In genomic region chr17:77735341-77736206, GRCh38 we compare ENCODE assay signal across 9 cellular contexts.
DNase-seq lines count a peak whose midpoint lies in the region; ATAC-seq and TF ChIP-seq lines count a peak whose summit lies in the region.
"Had no signal": no experiment of that assay in that cellular context is flagged by ENCODE, and none has a peak within 500 bp of the region (broad histone marks: within the 10 kb centered on the region; RNA-seq: fewer than 3 reads in every experiment).

No MANE protein-coding gene starts in this region.

- in situ Hi-C loops in gastrocnemius medialis (cut with MboI; ENCODE audit: low sequenced_read_pairs in 4 of 4), result loop anchor here in 1 of 4 donors (25.0 kb wide), 1 partner anchor 698 kb away; no protein-coding TSS in a partner anchor
- in situ Hi-C loops in GM13977 (cut with MboI; ENCODE audit: low pct_unique_long_range_greater_than_20kb, low sequenced_read_pairs, unreplicated experiment), result no loop called here

- H3K27ac ChIP-seq in HEK293 (ENCODE audit: extremely low read depth, low read depth, low read length), result peak overlapping the region; percentile 89
- peak overlapping the region; percentile 57 to 74 (median 66) for H3K27ac ChIP-seq in gastrocnemius medialis
- H3K27ac ChIP-seq: right lobe of liver had no signal

- intact Hi-C loops in gastrocnemius medialis (cut with DNase I; ENCODE audit: low total_unique reads), result no loop called here

- TF ChIP-seq CTCF in HEK293 (tag by site-specific recombination; IDR thresholded peaks at IDR 0.05), result no peak
- no peak for TF ChIP-seq CTCF in gastrocnemius medialis (IDR thresholded peaks at IDR 0.05 in 4 of 5, conservative IDR thresholded peaks at IDR 0.05 in 1 of 5)
- TF ChIP-seq CTCF in GM13977 (IDR thresholded peaks at IDR 0.05; ENCODE audit: extremely low read depth, insufficient read depth, missing control alignments), result no peak

- peak; percentile 11 to 22 for ATAC-seq in gastrocnemius medialis
- ATAC-seq in GM18517 (IDR thresholded peaks at IDR 0.05; ENCODE audit: unreplicated experiment), result no peak
- ATAC-seq in GM19324 (IDR thresholded peaks at IDR 0.05; ENCODE audit: low FRiP score, unreplicated experiment), result no peak

- H3K36me3 ChIP-seq in HEK293 (ENCODE audit: control insufficient read depth in 2 of 2, insufficient read depth in 1 of 2, low read length in 2 of 2), result no peaks in the 10 kb centered on the region
- no peaks in the 10 kb centered on the region for H3K36me3 ChIP-seq in gastrocnemius medialis
- H3K36me3 ChIP-seq: right lobe of liver had no signal

- CTCF ChIA-PET in HEK293 (lab: Yijun Ruan, JAX), result interaction anchor here (0.6 to 2.1 kb wide), 2 partner anchors 192 to 252 kb away, joined by 3 to 6 read pairs; no protein-coding TSS in a partner anchor

- no peak overlapping the region for H3K4me3 ChIP-seq in HEK293 (ENCODE audit: low read depth, low read length)
- no peak overlapping the region for H3K4me3 ChIP-seq in gastrocnemius medialis
- H3K4me3 ChIP-seq: right lobe of liver had no signal

- peaks cover 18% of the 10 kb centered on the region for H3K4me1 ChIP-seq in HEK293 (ENCODE audit: control insufficient read depth, insufficient read depth, low read length)
- H3K4me1 ChIP-seq in gastrocnemius medialis, result peaks cover 27 to 28% of the 10 kb centered on the region in 2 donors
- H3K4me1 ChIP-seq: right lobe of liver had no signal

- TF ChIP-seq POLR2A in gastrocnemius medialis (IDR thresholded peaks at IDR 0.05), result no peak

- POLR2A ChIA-PET in HEK293 (lab: Yijun Ruan, JAX), result interaction anchor here (0.7 to 4.3 kb wide), 4 partner anchors 7 to 223 kb away, joined by 3 to 26 read pairs (median 3); partner anchors contain the start of gene TNRC6C

- H3K27me3 ChIP-seq in gastrocnemius medialis, result peaks cover 0 to 17% (median 17%) of the 10 kb centered on the region in 3 donors
- H3K27me3 ChIP-seq: right lobe of liver had no signal

- DNase-seq in NCI-H774 (lab: John Stamatoyannopoulos, UW) (peak; percentile 96), fibroblast of the conjunctiva (ENCODE audit: low read depth) (peak; percentile 49), gastrocnemius medialis (no peak), GM19238 (ENCODE audit: insufficient read length, low spot score) (no peak), GM13977 (ENCODE audit: low spot score) (no peak)

- H3K9me3 ChIP-seq in HEK293 (ENCODE audit: control insufficient read depth, insufficient read depth, low read depth, low read length), result no peaks in the 10 kb centered on the region; the same call in none of the 2 replicates
- H3K9me3 ChIP-seq in gastrocnemius medialis, result peaks cover 0 to 3% (median 0%) of the 10 kb centered on the region in 3 donors
- H3K9me3 ChIP-seq: right lobe of liver had no signal

TF ChIP-seq in HEK293, 187 proteins besides CTCF, POLR2A, EP300 and RAD21 (continues in another document):
- TF ChIP-seq GLIS1 (tag by site-specific recombination; IDR thresholded peaks at IDR 0.05), result peak; percentile 3; the same call in 1 of the 2 replicates
- peak; percentile 76 for TF ChIP-seq SP2 (tag by site-specific recombination; IDR thresholded peaks at IDR 0.05)
- no peak for TF ChIP-seq REPIN1 (tag by site-specific recombination; IDR thresholded peaks at IDR 0.05; ENCODE audit: low read depth)
- TF ChIP-seq ZNF585B (tag by site-specific recombination; IDR thresholded peaks at IDR 0.05), result no peak
- peak; percentile 70 for TF ChIP-seq PRDM10 (tag by site-specific recombination; IDR thresholded peaks at IDR 0.05)
- TF ChIP-seq KLF17 (tag by site-specific recombination; IDR thresholded peaks at IDR 0.05), result peak; percentile 71; the same call in 1 of the 2 replicates
- TF ChIP-seq GLIS2 (tag by site-specific recombination; IDR thresholded peaks at IDR 0.05), result peak; percentile 11
- no peak for TF ChIP-seq KLF9 (tag by site-specific recombination; IDR thresholded peaks at IDR 0.05; ENCODE audit: low read depth)
- TF ChIP-seq ZNF600 (tag by site-specific recombination; IDR thresholded peaks at IDR 0.05), result peak; percentile 59; the same call in 1 of the 2 replicates
- TF ChIP-seq ZBTB48 (tag by site-specific recombination; IDR thresholded peaks at IDR 0.05), result peak; percentile 76; the same call in 1 of the 2 replicates
- peak; percentile 33 for TF ChIP-seq SP3 (tag by site-specific recombination; IDR thresholded peaks at IDR 0.05)
- peak; percentile 61 for TF ChIP-seq ZFHX2 (tag by site-specific recombination; conservative IDR thresholded peaks at IDR 0.05)
- TF ChIP-seq PRDM6 (tag by site-specific recombination; IDR thresholded peaks at IDR 0.05), result no peak
- TF ChIP-seq WT1 (tag by site-specific recombination; IDR thresholded peaks at IDR 0.05), result peak; percentile 99
- peak; percentile 68 for TF ChIP-seq KLF1 (tag by site-specific recombination; IDR thresholded peaks at IDR 0.05)
- TF ChIP-seq ZNF76 (tag by site-specific recombination; IDR thresholded peaks at IDR 0.05; ENCODE audit: borderline replicate concordance, low read depth), result 0 out of 2 replicates have a peak, but pooled peaks have one; percentile 14
- peak; percentile 85 for TF ChIP-seq ZNF366 (tag by site-specific recombination; conservative IDR thresholded peaks at IDR 0.05)
- TF ChIP-seq PBX3 (CRISPR knock-in tag; IDR thresholded peaks at IDR 0.05), result 0 out of 2 replicates have a peak, but pooled peaks have one; percentile 36
- no peak for TF ChIP-seq ZNF324 (tag by site-specific recombination; IDR thresholded peaks at IDR 0.05)
- no peak for TF ChIP-seq ZNF184 (tag by site-specific recombination; IDR thresholded peaks at IDR 0.05)
- TF ChIP-seq ZNF404 (tag by site-specific recombination; IDR thresholded peaks at IDR 0.05), result no peak
- TF ChIP-seq FEZF1 (tag by site-specific recombination; IDR thresholded peaks at IDR 0.05), result peak; percentile 70
- TF ChIP-seq ZNF169 (tag by site-specific recombination; IDR thresholded peaks at IDR 0.05), result no peak
- peak; percentile 86 for TF ChIP-seq ZNF341 (tag by site-specific recombination; IDR thresholded peaks at IDR 0.05; ENCODE audit: low read depth)

Comparison
In these comparisons a context has a peak if more than half of its experiments do, and no peak if none do; other contexts are left out.
1. DNase-seq: peak in NCI-H774 (single experiment) and fibroblast of the conjunctiva (single experiment); none in gastrocnemius medialis (0 of 2), GM19238 (single experiment) and GM13977 (single experiment).
2. ATAC-seq: peak in gastrocnemius medialis (2 of 2); none in GM18517 (single experiment) and GM19324 (single experiment).